9 cellular contexts compared by ENCODE assay signal in the genomic region with DNA sequence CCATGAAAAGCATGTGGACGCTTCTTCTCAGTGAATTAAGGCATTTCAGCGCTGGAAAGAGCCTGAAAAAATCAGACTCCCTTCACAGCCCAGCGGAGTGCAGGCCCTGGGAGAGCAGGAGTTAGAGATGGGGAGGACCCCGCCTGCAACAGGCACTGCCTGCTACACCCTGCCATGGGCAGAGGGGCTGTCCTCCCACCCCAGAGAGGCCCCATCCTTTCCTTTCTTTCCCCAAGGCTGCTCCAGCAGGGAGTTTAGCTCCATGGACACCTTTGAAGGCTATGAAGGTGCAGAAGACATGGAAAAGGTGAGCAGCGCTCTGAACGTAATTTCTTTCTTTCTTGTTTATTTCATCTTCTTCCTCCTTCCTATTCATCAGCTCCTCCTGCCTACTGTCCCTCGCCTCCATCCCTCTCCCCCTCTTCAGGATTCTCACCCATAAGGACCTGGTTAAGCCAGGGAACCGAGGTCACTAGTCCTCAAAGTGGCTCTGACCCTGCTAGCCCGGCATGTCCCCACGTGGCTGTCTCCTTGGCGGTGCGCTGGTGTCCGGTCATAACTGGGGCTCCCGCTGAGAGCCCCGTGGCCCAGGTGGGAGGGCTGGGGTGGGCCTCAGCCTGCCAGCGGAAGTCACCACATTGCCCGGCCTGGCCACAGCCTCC. TPM values are rescaled to one million over a fixed set of nuclear protein-coding genes. Genes with fewer than 3 reads are reported as not detected.
DNase-seq lines count a peak whose midpoint lies in the region; ATAC-seq and TF ChIP-seq lines count a peak whose summit lies in the region.
"Had no signal": no experiment of that assay in that cellular context is flagged by ENCODE, and none has a peak within 500 bp of the region (broad histone marks: within the 10 kb centered on the region; RNA-seq: fewer than 3 reads in every experiment).

No MANE protein-coding gene starts in this region.

- H3K4me1 ChIP-seq in right cardiac atrium (ENCODE audit: control insufficient read depth, insufficient read depth, low read length) = no peaks in the 10 kb centered on the region
- peaks cover 10% of the 10 kb centered on the region for H3K4me1 ChIP-seq in testis

- DNase-seq in T-helper 1 cell = no peak
- DNase-seq in activated T-cell treated with anti-CD3 and anti-CD28 coated beads, Interleukin-2, amount 50 U/mL, for 4 hours = no peak
- DNase-seq in right cardiac atrium = peak in 1 of 3 donors; percentile 47
- no peak for DNase-seq in testis
- no peak for DNase-seq in NCI-H2029 (lab: John Stamatoyannopoulos, UW)
- DNase-seq in RWPE1 (ENCODE audit: low spot score) = no peak

- H3K9me3 ChIP-seq in right cardiac atrium (ENCODE audit: control insufficient read depth, low read length) (no peaks in the 10 kb centered on the region), testis (no peaks in the 10 kb centered on the region)

- CTCF ChIA-PET in RWPE1 (lab: Yijun Ruan, JAX) = interaction anchor here (0.6 to 0.8 kb wide), 2 partner anchors 208 to 236 kb away, joined by 3 to 4 read pairs; no protein-coding TSS in a partner anchor

- H3K27ac Mint-ChIP-seq in T-helper 1 cell treated with Interleukin-12 subunit alpha and Interleukin-12 subunit beta and Interleukin-4 antibody, amounts not matched to agents 30 μg/mL and 1 μg/mL, for 36 hours = peak overlapping the region; percentile 36
- no peak overlapping the region for H3K27ac Mint-ChIP-seq in stimulated activated memory B cell treated with anti-CD40 and anti-IgM and Interleukin-4, amounts not matched to agents 10 μg/mL and 1 μg/mL and 100 μg/mL, for 72 hours

- peak overlapping the region; percentile 85 for H3K4me3 Mint-ChIP-seq in T-helper 1 cell treated with Interleukin-12 subunit alpha and Interleukin-12 subunit beta and Interleukin-4 antibody, amounts not matched to agents 30 μg/mL and 1 μg/mL, for 36 hours
- peak overlapping the region; percentile 79 for H3K4me3 Mint-ChIP-seq in activated T-cell treated with anti-CD3 and anti-CD28 coated beads, Interleukin-2, amount 50 U/mL, for 4 hours
- H3K4me3 Mint-ChIP-seq in stimulated activated memory B cell treated with anti-CD40 and anti-IgM and Interleukin-4, amounts not matched to agents 10 μg/mL and 1 μg/mL and 100 μg/mL, for 72 hours = peak overlapping the region; percentile 74

- H3K27me3 Mint-ChIP-seq in T-helper 1 cell treated with Interleukin-12 subunit alpha and Interleukin-12 subunit beta and Interleukin-4 antibody, amounts not matched to agents 30 μg/mL and 1 μg/mL, for 36 hours (ENCODE audit: low read depth) = peaks cover 48% of the 10 kb centered on the region
- H3K27me3 Mint-ChIP-seq in activated T-cell treated with anti-CD3 and anti-CD28 coated beads, Interleukin-2, amount 50 U/mL, for 4 hours (ENCODE audit: low read depth) = peaks cover 45% of the 10 kb centered on the region
- peaks cover 54% of the 10 kb centered on the region for H3K27me3 Mint-ChIP-seq in stimulated activated memory B cell treated with anti-CD40 and anti-IgM and Interleukin-4, amounts not matched to agents 10 μg/mL and 1 μg/mL and 100 μg/mL, for 72 hours

- POLR2A ChIA-PET in RWPE1 (lab: Yijun Ruan, JAX; ENCODE audit: low non-redundant PET) = no interaction called here

- H3K9me3 Mint-ChIP-seq in T-helper 1 cell treated with Interleukin-12 subunit alpha and Interleukin-12 subunit beta and Interleukin-4 antibody, amounts not matched to agents 30 μg/mL and 1 μg/mL, for 36 hours = no peaks in the 10 kb centered on the region
- H3K9me3 Mint-ChIP-seq in activated T-cell treated with anti-CD3 and anti-CD28 coated beads, Interleukin-2, amount 50 U/mL, for 4 hours = no peaks in the 10 kb centered on the region
- H3K9me3 Mint-ChIP-seq in stimulated activated memory B cell treated with anti-CD40 and anti-IgM and Interleukin-4, amounts not matched to agents 10 μg/mL and 1 μg/mL and 100 μg/mL, for 72 hours = no peaks in the 10 kb centered on the region

- TF ChIP-seq CTCF in testis (IDR thresholded peaks at IDR 0.05) = no peak
- TF ChIP-seq CTCF in RWPE1 (conservative IDR thresholded peaks at IDR 0.05; ENCODE audit: low read depth) = no peak

- H3K4me3 ChIP-seq in right cardiac atrium (ENCODE audit: low read length) (peak overlapping the region; percentile 87), testis (peak overlapping the region in 1 of 2 donors; percentile 67)

- ATAC-seq in activated T-cell treated with anti-CD3 and anti-CD28 coated beads, Interleukin-2, amount 50 U/mL, for 4 hours = peak; percentile 6 to 11
- ATAC-seq in right cardiac atrium = peak; percentile 26 to 30
- peak; percentile 21 for ATAC-seq in stimulated activated memory B cell treated with anti-CD40 and anti-IgM and Interleukin-4, amounts not matched to agents 10 μg/mL and 1 μg/mL and 100 μg/mL, for 72 hours

- no peaks in the 10 kb centered on the region for H3K36me3 Mint-ChIP-seq in T-helper 1 cell treated with Interleukin-12 subunit alpha and Interleukin-12 subunit beta and Interleukin-4 antibody, amounts not matched to agents 30 μg/mL and 1 μg/mL, for 36 hours (ENCODE audit: low read depth)
- H3K36me3 Mint-ChIP-seq in activated T-cell treated with anti-CD3 and anti-CD28 coated beads, Interleukin-2, amount 50 U/mL, for 4 hours (ENCODE audit: insufficient read depth) = no peaks in the 10 kb centered on the region
- no peaks in the 10 kb centered on the region for H3K36me3 Mint-ChIP-seq in stimulated activated memory B cell treated with anti-CD40 and anti-IgM and Interleukin-4, amounts not matched to agents 10 μg/mL and 1 μg/mL and 100 μg/mL, for 72 hours

- 28% methylated on average over 17 of the region's 17 CpGs for WGBS in right cardiac atrium
- WGBS in testis, 2 donors = 15 to 21% methylated on average over 11 to 17 of the region's 17 CpGs

- H3K27me3 ChIP-seq in right cardiac atrium (ENCODE audit: control insufficient read depth, insufficient read depth) (no peaks in the 10 kb centered on the region), testis (no peaks in the 10 kb centered on the region)

- H3K36me3 ChIP-seq in testis (ENCODE audit: low read depth, missing control alignments) = no peaks in the 10 kb centered on the region

- intact Hi-C loops in right cardiac atrium (cut with DNase I) = no loop called here
- intact Hi-C loops in testis (cut with DNase I; ENCODE audit: low total_unique reads) = loop anchor here (10.0 kb wide), 1 partner anchor 212 kb away; a partner anchor contains a TSS

- H3K4me1 Mint-ChIP-seq in T-helper 1 cell treated with Interleukin-12 subunit alpha and Interleukin-12 subunit beta and Interleukin-4 antibody, amounts not matched to agents 30 μg/mL and 1 μg/mL, for 36 hours (ENCODE audit: low read depth) = peaks cover 18% of the 10 kb centered on the region
- H3K4me1 Mint-ChIP-seq in activated T-cell treated with anti-CD3 and anti-CD28 coated beads, Interleukin-2, amount 50 U/mL, for 4 hours (ENCODE audit: low read depth) = peaks cover 19% of the 10 kb centered on the region
- H3K4me1 Mint-ChIP-seq in stimulated activated memory B cell treated with anti-CD40 and anti-IgM and Interleukin-4, amounts not matched to agents 10 μg/mL and 1 μg/mL and 100 μg/mL, for 72 hours = peaks cover 25% of the 10 kb centered on the region

- TF ChIP-seq POLR2A in testis (IDR thresholded peaks at IDR 0.05) = no peak

- no peak overlapping the region for H3K27ac ChIP-seq in right cardiac atrium (ENCODE audit: low read length)
- H3K27ac ChIP-seq in testis = no peak overlapping the region
- no peak overlapping the region for H3K27ac ChIP-seq in RWPE1

RNA-seq across cellular contexts. Expression of a gene that starts 16.1 kb away (rescaled TPM):
- total RNA-seq in activated T-cell treated with anti-CD3 and anti-CD28 coated beads, Interleukin-2, amount 50 U/mL, for 4 hours = not detected
- total RNA-seq in right cardiac atrium (10 to 100 TPM in 1 of 4 donors, 1 to 10 TPM in 1, under 1 TPM in 2; 0.28 to 24.2 (median 0.73) TPM), testis (under 1 TPM in 1 of 2 donors, not detected in 1; 0.12 TPM)
- polyA plus RNA-seq in right cardiac atrium (9.3 TPM), testis (ENCODE audit: insufficient read depth, low read depth, low replicate concordance) (1.5 TPM)
- total RNA-seq: Daoy had no signal

RNA-seq across cellular contexts. Expression of a gene that starts 20.2 kb away (rescaled TPM):
- total RNA-seq in activated T-cell treated with anti-CD3 and anti-CD28 coated beads, Interleukin-2, amount 50 U/mL, for 4 hours = 10 to 100 TPM; 91.0 to 92.4 (median 92.2) TPM
- total RNA-seq in right cardiac atrium (10 to 100 TPM in 2 of 4 donors, 1 to 10 TPM in 2; 7.2 to 13.6 (median 10.4) TPM), testis (10 to 100 TPM; 25.1 to 26.2 TPM)
- polyA plus RNA-seq in right cardiac atrium (10.0 TPM), testis (ENCODE audit: insufficient read depth, low read depth, low replicate concordance) (30.1 TPM)

RNA-seq across cellular contexts. Expression of a gene that starts 43.1 kb away (rescaled TPM):
- total RNA-seq in activated T-cell treated with anti-CD3 and anti-CD28 coated beads, Interleukin-2, amount 50 U/mL, for 4 hours = 100 to 1,000 TPM; 665 to 738 (median 720) TPM
- total RNA-seq in right cardiac atrium (100 to 1,000 TPM; 252 to 436 (median 397) TPM), testis (100 to 1,000 TPM; 275 to 283 TPM)
- polyA plus RNA-seq in right cardiac atrium (378 TPM), testis (ENCODE audit: insufficient read depth, low read depth, low replicate concordance) (357 TPM)
